20 cellular contexts compared by ENCODE assay signal in the genomic region with DNA sequence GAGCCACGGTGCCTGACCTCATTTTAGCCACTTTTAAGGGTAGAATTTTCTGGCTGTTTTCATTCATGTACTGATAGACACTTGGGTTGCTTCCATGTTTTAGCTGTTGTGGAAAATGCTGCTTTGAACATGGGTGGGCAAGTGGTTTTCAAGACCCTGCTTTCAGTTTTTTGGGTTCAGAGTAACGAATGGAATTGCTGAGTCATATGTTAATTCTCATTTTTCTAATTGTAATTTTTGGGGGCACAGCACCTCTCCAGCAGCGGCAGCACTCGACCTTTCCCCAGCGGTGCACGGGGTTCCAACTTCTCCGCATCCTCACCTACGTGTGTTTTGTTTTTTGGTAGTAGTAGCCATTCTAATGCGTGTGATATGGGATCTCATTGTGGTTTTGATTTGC.
"Had no signal": no experiment of that assay in that cellular context is flagged by ENCODE, and none has a peak within 500 bp of the region (broad histone marks: within the 10 kb centered on the region; RNA-seq: fewer than 3 reads in every experiment).

No MANE protein-coding gene starts in this region.

- H3K36me3 ChIP-seq: ovary had no signal

- H3K4me3 ChIP-seq: coronary artery, heart right ventricle, mucosa of descending colon, ovary, sigmoid colon, skin epidermis, thoracic aorta, transverse colon had no signal

- DNase-seq: effector CD4-positive, alpha-beta T cell; endodermal cell; foreskin melanocyte; heart right ventricle; hypothalamus; kidney glomerular epithelial cell; mammary epithelial cell; mucosa of descending colon; naive thymus-derived CD8-positive, alpha-beta T cell; ovary; sigmoid colon; stimulated activated CD4-positive, alpha-beta T cell treated with anti-CD3 and anti-CD28 coated beads, Interleukin-2, amount 100 ng/mL, for 24 hours; stimulated activated CD4-positive, alpha-beta T cell treated with anti-CD3 and anti-CD28 coated beads, Interleukin-4, amount 100 ng/mL, for 4 hours; stimulated activated naive B cell treated with anti-CD40 and anti-IgM and Interleukin-4, amounts not matched to agents 10 μg/mL and 1 μg/mL and 100 μg/mL, for 72 hours; stimulated activated naive CD8-positive, alpha-beta T cell treated with anti-CD3 and anti-CD28 coated beads, Interleukin-15, amount 100 ng/mL, for 72 hours; transverse colon had no signal

- H3K27me3 ChIP-seq: heart right ventricle, ovary, sigmoid colon, transverse colon had no signal

- H3K9me3 ChIP-seq: heart right ventricle, mucosa of descending colon, ovary, sigmoid colon, thoracic aorta, transverse colon had no signal

- H3K27ac ChIP-seq: coronary artery, heart right ventricle, ovary, sigmoid colon, skin epidermis, thoracic aorta, transverse colon had no signal

- FAIRE-seq: islet of Langerhans had no signal

- ATAC-seq: heart right ventricle; mucosa of descending colon; naive thymus-derived CD8-positive, alpha-beta T cell; stimulated activated naive B cell treated with anti-CD40 and anti-IgM and Interleukin-4, amounts not matched to agents 10 μg/mL and 1 μg/mL and 100 μg/mL, for 72 hours; stimulated activated naive CD8-positive, alpha-beta T cell treated with anti-CD3 and anti-CD28 coated beads, Interleukin-15, amount 100 ng/mL, for 72 hours had no signal
